In the genomic region with DNA sequence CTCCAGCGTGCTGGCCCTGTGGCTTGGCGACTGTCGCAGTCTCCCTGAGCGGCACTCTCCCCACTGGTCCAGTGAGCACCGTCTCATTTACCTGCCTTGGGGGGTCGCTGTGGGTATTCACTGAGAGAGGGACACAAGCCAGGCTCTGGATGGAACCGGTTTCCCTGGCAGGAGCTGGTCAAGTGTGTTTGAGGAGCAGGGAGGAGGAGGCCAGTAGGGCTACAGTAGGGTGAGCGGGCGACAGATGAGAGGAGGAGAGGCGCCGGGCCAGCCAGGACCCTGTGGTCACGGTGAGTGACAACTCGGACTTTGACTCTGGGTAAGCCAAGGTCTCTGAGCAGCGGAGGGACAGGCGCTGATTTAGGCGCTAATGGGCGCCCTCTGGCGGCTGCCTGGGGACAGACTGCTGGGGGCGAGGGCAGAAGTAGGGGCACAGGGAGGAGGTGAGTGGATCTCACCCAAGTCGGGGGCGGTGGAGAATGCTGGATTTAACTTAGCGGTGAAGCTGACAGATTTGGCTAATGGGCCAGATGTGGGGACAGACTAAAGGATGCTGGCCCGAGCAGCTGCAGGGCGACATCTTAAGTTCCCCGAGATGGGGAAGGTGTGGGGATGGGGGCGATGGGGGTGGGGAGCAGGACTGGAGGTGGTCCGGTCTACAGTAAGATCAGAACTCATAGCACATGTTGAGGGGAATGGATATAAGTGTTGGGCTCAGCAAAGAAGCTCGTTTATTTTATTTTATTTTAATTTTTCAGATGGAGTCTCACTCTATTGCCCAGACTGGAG, we compare ENCODE assay signal across 1 cellular context.
TF ChIP-seq lines count a peak whose summit lies in the region.

No MANE protein-coding gene starts in this region.

TF ChIP-seq in HepG2, 621 proteins besides CTCF, POLR2A, EP300 and RAD21 (continued from another document and continues in another):
- peak; percentile 72 for TF ChIP-seq KMT2A (CRISPR knock-in tag; IDR thresholded peaks at IDR 0.05)
- no peak for TF ChIP-seq ZFP62 (CRISPR knock-in tag; IDR thresholded peaks at IDR 0.05)
- no peak for TF ChIP-seq EED (CRISPR knock-in tag; IDR thresholded peaks at IDR 0.05)
- 0 out of 2 replicates have a peak, but pooled peaks have one; percentile 53 for TF ChIP-seq REL (CRISPR knock-in tag; conservative IDR thresholded peaks at IDR 0.05)
- TF ChIP-seq, protein P1, sequence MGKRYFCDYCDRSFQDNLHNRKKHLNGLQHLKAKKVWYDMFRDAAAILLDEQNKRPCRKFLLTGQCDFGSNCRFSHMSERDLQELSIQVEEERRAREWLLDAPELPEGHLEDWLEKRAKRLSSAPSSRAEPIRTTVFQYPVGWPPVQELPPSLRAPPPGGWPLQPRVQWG (CRISPR knock-in tag; IDR thresholded peaks at IDR 0.05; ENCODE audit: borderline replicate concordance, low read depth): no peak
- TF ChIP-seq SNRNP70 (IDR thresholded peaks at IDR 0.05; ENCODE audit: low read depth, low read length): no peak
- TF ChIP-seq HNF4A (CRISPR knock-in tag; IDR thresholded peaks at IDR 0.05): peak; percentile 94
- TF ChIP-seq ZNF672 (CRISPR knock-in tag; IDR thresholded peaks at IDR 0.05): 0 out of 2 replicates have a peak, but pooled peaks have one; percentile 80
- TF ChIP-seq RFX1 (IDR thresholded peaks at IDR 0.05): no peak
- TF ChIP-seq NFE2L1 (CRISPR knock-in tag; IDR thresholded peaks at IDR 0.05; ENCODE audit: borderline replicate concordance): no peak
- TF ChIP-seq HMG20A (CRISPR knock-in tag; IDR thresholded peaks at IDR 0.05; ENCODE audit: borderline replicate concordance): no peak
- no peak; the same call in 1 of the 2 replicates for TF ChIP-seq HCFC1 (IDR thresholded peaks at IDR 0.05; ENCODE audit: low read depth, low read length)
- TF ChIP-seq, protein P2, sequence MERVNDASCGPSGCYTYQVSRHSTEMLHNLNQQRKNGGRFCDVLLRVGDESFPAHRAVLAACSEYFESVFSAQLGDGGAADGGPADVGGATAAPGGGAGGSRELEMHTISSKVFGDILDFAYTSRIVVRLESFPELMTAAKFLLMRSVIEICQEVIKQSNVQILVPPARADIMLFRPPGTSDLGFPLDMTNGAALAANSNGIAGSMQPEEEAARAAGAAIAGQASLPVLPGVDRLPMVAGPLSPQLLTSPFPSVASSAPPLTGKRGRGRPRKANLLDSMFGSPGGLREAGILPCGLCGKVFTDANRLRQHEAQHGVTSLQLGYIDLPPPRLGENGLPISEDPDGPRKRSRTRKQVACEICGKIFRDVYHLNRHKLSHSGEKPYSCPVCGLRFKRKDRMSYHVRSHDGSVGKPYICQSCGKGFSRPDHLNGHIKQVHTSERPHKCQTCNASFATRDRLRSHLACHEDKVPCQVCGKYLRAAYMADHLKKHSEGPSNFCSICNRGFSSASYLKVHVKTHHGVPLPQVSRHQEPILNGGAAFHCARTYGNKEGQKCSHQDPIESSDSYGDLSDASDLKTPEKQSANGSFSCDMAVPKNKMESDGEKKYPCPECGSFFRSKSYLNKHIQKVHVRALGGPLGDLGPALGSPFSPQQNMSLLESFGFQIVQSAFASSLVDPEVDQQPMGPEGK (CRISPR knock-in tag; IDR thresholded peaks at IDR 0.05): peak; percentile 83
- no peak for TF ChIP-seq SMARCC2 (IDR thresholded peaks at IDR 0.05)
- TF ChIP-seq SSRP1 (CRISPR knock-in tag; IDR thresholded peaks at IDR 0.05): peak; percentile 90; the same call in 1 of the 2 replicates
- TF ChIP-seq PCBP1 (IDR thresholded peaks at IDR 0.05; ENCODE audit: borderline replicate concordance, low read depth, low read length): 0 out of 2 replicates have a peak, but pooled peaks have one; percentile 52
- TF ChIP-seq, protein P3, sequence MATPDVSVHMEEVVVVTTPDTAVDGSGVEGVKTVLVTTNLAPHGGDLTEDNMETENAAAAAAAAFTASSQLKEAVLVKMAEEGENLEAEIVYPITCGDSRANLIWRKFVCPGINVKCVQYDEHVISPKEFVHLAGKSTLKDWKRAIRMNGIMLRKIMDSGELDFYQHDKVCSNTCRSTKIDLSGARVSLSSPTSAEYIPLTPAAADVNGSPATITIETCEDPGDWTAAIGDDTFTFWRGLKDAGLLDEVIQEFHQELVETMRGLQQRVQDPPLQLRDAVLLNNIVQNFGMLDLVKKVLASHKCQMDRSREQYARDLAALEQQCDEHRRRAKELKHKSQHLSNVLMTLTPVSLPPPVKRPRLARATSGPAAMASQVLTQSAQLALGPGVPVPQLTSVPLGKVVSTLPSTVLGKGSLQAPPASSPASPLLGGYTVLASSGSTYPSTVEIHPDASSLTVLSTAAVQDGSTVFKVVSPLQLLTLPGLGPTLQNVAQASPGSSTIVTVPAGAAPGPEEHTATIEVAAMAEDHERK (CRISPR knock-in tag; IDR thresholded peaks at IDR 0.05; ENCODE audit: low read depth): no peak
- TF ChIP-seq, protein P4, sequence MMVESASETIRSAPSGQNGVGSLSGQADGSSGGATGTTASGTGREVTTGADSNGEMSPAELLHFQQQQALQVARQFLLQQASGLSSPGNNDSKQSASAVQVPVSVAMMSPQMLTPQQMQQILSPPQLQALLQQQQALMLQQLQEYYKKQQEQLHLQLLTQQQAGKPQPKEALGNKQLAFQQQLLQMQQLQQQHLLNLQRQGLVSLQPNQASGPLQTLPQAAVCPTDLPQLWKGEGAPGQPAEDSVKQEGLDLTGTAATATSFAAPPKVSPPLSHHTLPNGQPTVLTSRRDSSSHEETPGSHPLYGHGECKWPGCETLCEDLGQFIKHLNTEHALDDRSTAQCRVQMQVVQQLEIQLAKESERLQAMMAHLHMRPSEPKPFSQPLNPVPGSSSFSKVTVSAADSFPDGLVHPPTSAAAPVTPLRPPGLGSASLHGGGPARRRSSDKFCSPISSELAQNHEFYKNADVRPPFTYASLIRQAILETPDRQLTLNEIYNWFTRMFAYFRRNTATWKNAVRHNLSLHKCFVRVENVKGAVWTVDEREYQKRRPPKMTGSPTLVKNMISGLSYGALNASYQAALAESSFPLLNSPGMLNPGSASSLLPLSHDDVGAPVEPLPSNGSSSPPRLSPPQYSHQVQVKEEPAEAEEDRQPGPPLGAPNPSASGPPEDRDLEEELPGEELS (CRISPR knock-in tag; IDR thresholded peaks at IDR 0.05): peak; percentile 65
- no peak for TF ChIP-seq ZNF224 (CRISPR knock-in tag; IDR thresholded peaks at IDR 0.05)
- TF ChIP-seq PHF21A (CRISPR knock-in tag; IDR thresholded peaks at IDR 0.05): peak; percentile 46; the same call in 1 of the 2 replicates
- TF ChIP-seq NCOR1 (IDR thresholded peaks at IDR 0.05; ENCODE audit: borderline replicate concordance, low read length): peak; percentile 74; the same call in 1 of the 2 replicates
- TF ChIP-seq, protein P5, sequence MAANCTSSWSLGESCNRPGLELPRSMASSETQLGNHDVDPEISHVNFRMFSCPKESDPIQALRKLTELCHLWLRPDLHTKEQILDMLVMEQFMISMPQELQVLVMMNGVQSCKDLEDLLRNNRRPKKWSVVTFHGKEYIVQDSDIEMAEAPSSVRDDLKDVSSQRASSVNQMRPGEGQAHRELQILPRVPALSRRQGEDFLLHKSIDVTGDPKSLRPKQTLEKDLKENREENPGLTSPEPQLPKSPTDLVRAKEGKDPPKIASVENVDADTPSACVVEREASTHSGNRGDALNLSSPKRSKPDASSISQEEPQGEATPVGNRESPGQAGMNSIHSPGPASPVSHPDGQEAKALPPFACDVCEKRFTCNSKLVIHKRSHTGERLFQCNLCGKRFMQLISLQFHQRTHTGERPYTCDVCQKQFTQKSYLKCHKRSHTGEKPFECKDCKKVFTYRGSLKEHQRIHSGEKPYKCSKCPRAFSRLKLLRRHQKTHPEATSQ (CRISPR knock-in tag; IDR thresholded peaks at IDR 0.05; ENCODE audit: borderline replicate concordance): no peak; the same call in 1 of the 2 replicates
- no peak for TF ChIP-seq SMARCE1 (IDR thresholded peaks at IDR 0.05; ENCODE audit: borderline replicate concordance)
- TF ChIP-seq, protein P6, sequence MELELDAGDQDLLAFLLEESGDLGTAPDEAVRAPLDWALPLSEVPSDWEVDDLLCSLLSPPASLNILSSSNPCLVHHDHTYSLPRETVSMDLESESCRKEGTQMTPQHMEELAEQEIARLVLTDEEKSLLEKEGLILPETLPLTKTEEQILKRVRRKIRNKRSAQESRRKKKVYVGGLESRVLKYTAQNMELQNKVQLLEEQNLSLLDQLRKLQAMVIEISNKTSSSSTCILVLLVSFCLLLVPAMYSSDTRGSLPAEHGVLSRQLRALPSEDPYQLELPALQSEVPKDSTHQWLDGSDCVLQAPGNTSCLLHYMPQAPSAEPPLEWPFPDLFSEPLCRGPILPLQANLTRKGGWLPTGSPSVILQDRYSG (CRISPR knock-in tag; IDR thresholded peaks at IDR 0.05): no peak
- TF ChIP-seq POLR2AphosphoS2 (IDR thresholded peaks at IDR 0.05; ENCODE audit: low read depth, low read length): no peak
- no peak for TF ChIP-seq HDAC6 (IDR thresholded peaks at IDR 0.05; ENCODE audit: low read depth, low read length)
- TF ChIP-seq, protein P7, sequence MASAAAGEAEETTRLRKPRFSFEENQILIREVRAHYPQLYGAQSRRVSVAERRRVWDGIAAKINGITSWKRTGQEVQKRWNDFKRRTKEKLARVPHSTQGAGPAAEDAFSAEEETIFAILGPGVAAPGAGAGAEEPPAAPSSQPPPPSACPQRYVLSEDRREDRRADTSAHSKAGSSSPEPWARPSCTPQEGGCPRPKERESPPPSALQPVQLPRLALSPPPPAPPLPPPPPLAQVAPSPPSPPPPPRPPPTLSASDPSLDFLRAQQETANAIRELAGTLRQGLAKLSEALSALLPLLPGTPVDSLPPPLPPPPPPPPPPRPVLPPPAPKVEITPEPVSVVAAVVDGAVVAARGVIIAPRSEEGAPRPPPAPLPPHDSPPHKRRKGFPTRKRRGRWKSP (CRISPR knock-in tag; IDR thresholded peaks at IDR 0.05): peak; percentile 79; the same call in 1 of the 2 replicates
- TF ChIP-seq, protein P8, sequence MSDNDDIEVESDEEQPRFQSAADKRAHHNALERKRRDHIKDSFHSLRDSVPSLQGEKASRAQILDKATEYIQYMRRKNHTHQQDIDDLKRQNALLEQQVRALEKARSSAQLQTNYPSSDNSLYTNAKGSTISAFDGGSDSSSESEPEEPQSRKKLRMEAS (IDR thresholded peaks at IDR 0.05): peak; percentile 52; the same call in 1 of the 2 replicates
- peak; percentile 45; the same call in 1 of the 2 replicates for TF ChIP-seq ZFY (CRISPR knock-in tag; IDR thresholded peaks at IDR 0.05)
- TF ChIP-seq ZMYM4 (CRISPR knock-in tag; IDR thresholded peaks at IDR 0.05): peak; percentile 31; the same call in 1 of the 2 replicates
- TF ChIP-seq, protein P9, sequence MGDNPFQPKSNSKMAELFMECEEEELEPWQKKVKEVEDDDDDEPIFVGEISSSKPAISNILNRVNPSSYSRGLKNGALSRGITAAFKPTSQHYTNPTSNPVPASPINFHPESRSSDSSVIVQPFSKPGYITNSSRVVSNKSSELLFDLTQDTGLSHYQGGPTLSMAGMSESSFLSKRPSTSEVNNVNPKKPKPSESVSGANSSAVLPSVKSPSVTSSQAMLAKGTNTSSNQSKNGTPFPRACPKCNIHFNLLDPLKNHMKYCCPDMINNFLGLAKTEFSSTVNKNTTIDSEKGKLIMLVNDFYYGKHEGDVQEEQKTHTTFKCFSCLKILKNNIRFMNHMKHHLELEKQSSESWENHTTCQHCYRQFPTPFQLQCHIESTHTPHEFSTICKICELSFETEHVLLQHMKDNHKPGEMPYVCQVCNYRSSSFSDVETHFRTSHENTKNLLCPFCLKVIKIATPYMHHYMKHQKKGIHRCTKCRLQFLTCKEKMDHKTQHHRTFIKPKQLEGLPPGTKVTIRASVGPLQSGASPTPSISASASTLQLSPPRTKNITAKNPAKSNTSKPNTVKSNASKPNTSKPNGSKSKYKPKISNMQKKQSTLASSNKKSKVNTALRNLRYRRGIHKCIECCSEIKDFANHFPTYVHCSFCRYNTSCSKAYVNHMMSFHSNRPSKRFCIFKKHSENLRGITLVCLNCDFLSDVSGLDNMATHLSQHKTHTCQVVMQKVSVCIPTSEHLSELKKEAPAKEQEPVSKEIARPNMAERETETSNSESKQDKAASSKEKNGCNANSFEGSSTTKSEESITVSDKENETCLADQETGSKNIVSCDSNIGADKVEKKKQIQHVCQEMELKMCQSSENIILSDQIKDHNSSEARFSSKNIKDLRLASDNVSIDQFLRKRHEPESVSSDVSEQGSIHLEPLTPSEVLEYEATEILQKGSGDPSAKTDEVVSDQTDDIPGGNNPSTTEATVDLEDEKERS (CRISPR knock-in tag; IDR thresholded peaks at IDR 0.05): 0 out of 2 replicates have a peak, but pooled peaks have one; percentile 70
- TF ChIP-seq, protein P10, sequence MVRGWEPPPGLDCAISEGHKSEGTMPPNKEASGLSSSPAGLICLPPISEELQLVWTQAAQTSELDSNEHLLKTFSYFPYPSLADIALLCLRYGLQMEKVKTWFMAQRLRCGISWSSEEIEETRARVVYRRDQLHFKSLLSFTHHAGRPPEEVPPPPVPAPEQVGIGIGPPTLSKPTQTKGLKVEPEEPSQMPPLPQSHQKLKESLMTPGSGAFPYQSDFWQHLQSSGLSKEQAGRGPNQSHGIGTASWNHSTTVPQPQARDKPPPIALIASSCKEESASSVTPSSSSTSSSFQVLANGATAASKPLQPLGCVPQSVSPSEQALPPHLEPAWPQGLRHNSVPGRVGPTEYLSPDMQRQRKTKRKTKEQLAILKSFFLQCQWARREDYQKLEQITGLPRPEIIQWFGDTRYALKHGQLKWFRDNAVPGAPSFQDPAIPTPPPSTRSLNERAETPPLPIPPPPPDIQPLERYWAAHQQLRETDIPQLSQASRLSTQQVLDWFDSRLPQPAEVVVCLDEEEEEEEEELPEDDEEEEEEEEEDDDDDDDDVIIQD (CRISPR knock-in tag; IDR thresholded peaks at IDR 0.05; ENCODE audit: low read depth): 0 out of 2 replicates have a peak, but pooled peaks have one; percentile 54
- TF ChIP-seq ZNF777 (CRISPR knock-in tag; IDR thresholded peaks at IDR 0.05): 0 out of 2 replicates have a peak, but pooled peaks have one; percentile 17
- TF ChIP-seq KDM3A (CRISPR knock-in tag; IDR thresholded peaks at IDR 0.05; ENCODE audit: low read depth): no peak; the same call in none of the 2 replicates
- no peak for TF ChIP-seq ZNF24 (IDR thresholded peaks at IDR 0.05)
- TF ChIP-seq DR1 (CRISPR knock-in tag; IDR thresholded peaks at IDR 0.05): peak; percentile 54; the same call in 1 of the 2 replicates
- TF ChIP-seq AGO1 (IDR thresholded peaks at IDR 0.05; ENCODE audit: low read depth, low read length, poor library complexity, severe bottlenecking): peak; percentile 66
- TF ChIP-seq, protein P11, sequence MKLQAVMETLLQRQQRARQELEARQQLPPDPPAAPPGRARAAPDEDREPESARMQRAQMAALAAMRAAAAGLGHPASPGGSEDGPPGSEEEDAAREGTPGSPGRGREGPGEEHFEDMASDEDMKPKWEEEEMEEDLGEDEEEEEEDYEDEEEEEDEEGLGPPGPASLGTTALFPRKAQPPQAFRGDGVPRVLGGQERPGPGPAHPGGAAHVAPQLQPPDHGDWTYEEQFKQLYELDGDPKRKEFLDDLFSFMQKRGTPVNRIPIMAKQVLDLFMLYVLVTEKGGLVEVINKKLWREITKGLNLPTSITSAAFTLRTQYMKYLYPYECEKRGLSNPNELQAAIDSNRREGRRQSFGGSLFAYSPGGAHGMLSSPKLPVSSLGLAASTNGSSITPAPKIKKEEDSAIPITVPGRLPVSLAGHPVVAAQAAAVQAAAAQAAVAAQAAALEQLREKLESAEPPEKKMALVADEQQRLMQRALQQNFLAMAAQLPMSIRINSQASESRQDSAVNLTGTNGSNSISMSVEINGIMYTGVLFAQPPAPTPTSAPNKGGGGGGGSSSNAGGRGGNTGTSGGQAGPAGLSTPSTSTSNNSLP (IDR thresholded peaks at IDR 0.05; ENCODE audit: low read depth, low read length): 0 out of 2 replicates have a peak, but pooled peaks have one; percentile 30
- no peak for TF ChIP-seq NFKBIZ (CRISPR knock-in tag; IDR thresholded peaks at IDR 0.05)
- no peak for TF ChIP-seq NR2F6 (IDR thresholded peaks at IDR 0.05)
- peak; percentile 46; the same call in 1 of the 2 replicates for TF ChIP-seq NR2F6 (CRISPR knock-in tag; IDR thresholded peaks at IDR 0.05)
- peak; percentile 43; the same call in 1 of the 2 replicates for TF ChIP-seq FOSL2 (CRISPR knock-in tag; IDR thresholded peaks at IDR 0.05)
